In the genomic region with DNA sequence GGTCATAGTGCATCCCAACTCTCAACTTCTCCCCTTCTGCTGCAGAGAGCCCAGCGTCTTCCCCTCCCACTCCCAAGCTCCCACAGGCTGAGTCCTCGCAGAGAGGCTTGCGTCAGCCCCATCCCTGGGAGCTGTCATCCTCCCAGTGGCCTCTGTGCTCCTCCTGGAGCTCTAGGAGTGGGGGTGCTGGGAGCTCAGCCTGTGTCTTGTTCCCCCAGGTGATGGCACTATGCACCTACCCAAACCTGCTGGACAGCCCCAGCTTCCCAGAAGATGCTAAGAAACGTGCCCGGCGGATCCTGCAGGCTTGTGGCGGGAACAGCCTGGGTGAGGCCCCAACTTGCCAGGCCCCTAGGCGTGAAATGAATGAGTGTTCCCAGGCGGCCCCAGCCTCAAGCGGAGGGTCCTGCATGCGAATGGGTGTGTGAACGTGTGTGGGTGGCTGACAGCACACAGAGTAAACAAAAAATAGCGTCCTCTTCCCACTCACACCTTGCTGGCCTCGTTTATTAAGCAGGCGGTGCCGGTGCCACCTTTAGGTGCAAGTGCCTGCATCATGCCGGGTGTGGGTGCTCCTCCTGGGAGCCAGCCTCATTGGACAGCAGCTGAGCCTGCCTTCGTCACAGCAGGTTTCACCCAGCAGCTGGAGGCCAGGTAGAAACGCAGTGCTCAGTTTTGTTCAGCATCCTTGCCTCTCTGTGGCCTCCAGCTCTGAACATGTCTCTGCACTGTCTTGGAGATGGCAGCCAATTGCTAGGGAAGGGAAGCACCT, we compare ENCODE assay signal across 25 cellular contexts.
"Had no signal": no experiment of that assay in that cellular context is flagged by ENCODE, and none has a peak within 500 bp of the region (broad histone marks: within the 10 kb centered on the region; RNA-seq: fewer than 3 reads in every experiment).

No MANE protein-coding gene starts in this region.

- H3K9me3 Mint-ChIP-seq: activated CD4-positive, alpha-beta T cell treated with anti-CD3 and anti-CD28 coated beads, Interleukin-2, amount 10 ng/mL, durations not matched to agents 7 days and 5 days; activated naive CD4-positive, alpha-beta T cell treated with anti-CD3 and anti-CD28 coated beads, Interleukin-2, amount 10 ng/mL, durations not matched to agents 7 days and 5 days; activated naive CD8-positive, alpha-beta T cell treated with anti-CD3 and anti-CD28 coated beads, Interleukin-2, amount 50 U/mL, for 24 hours; activated T-cell treated with anti-CD3 and anti-CD28 coated beads, Interleukin-2, amount 50 U/mL, for 24 hours; activated T-helper 2 cell treated with anti-CD3 and anti-CD28 coated beads, Interferon-gamma antibody, Interleukin-2, Interleukin-4, amounts not matched to agents 10 μg/mL and 5 μg/mL and 100 μg/mL, durations not matched to agents 14 hours and 24 hours and 36 hours; nephron; T-cell had no signal

- DNase-seq: activated CD4-positive, alpha-beta T cell treated with anti-CD3 and anti-CD28 coated beads, Interleukin-2, amount 10 ng/mL, durations not matched to agents 7 days and 5 days; activated CD8-positive, alpha-beta T cell treated with anti-CD3 and anti-CD28 coated beads, Interleukin-2, amount 10 ng/mL, durations not matched to agents 7 days and 5 days; activated naive CD4-positive, alpha-beta T cell treated with anti-CD3 and anti-CD28 coated beads, Interleukin-2, amount 10 ng/mL, durations not matched to agents 7 days and 5 days; activated naive CD8-positive, alpha-beta T cell treated with anti-CD3 and anti-CD28 coated beads, Interleukin-2, amount 50 U/mL, for 24 hours; activated T-cell treated with anti-CD3 and anti-CD28 coated beads, Interleukin-2, amount 50 U/mL, for 24 hours; aorta; brain microvascular endothelial cell; cortex of kidney; effector CD8-positive, alpha-beta T cell; foreskin fibroblast; kidney; midbrain; retina; stimulated activated CD4-positive, alpha-beta T cell treated with anti-CD3 and anti-CD28 coated beads, Interleukin-12 subunit alpha, Interleukin-12 subunit beta, amount 100 ng/mL, for 4 hours; stimulated activated CD4-positive, alpha-beta T cell treated with anti-CD3 and anti-CD28 coated beads, Interleukin-1b, Interleukin-23, amount 100 ng/mL, for 48 hours; stimulated activated naive CD8-positive, alpha-beta T cell treated with anti-CD3 and anti-CD28 coated beads, Interleukin-15, Interleukin-2, amounts not matched to agents 100 U/mL and 50 U/mL, for 24 hours; T-cell; T-helper 9 cell; transverse colon; uterus had no signal

- H3K27me3 Mint-ChIP-seq: activated CD4-positive, alpha-beta T cell treated with anti-CD3 and anti-CD28 coated beads, Interleukin-2, amount 10 ng/mL, durations not matched to agents 7 days and 5 days; activated naive CD4-positive, alpha-beta T cell treated with anti-CD3 and anti-CD28 coated beads, Interleukin-2, amount 10 ng/mL, durations not matched to agents 7 days and 5 days; activated naive CD8-positive, alpha-beta T cell treated with anti-CD3 and anti-CD28 coated beads, Interleukin-2, amount 50 U/mL, for 24 hours; activated T-cell treated with anti-CD3 and anti-CD28 coated beads, Interleukin-2, amount 50 U/mL, for 24 hours; T-cell had no signal

- H3K27me3 ChIP-seq: brain microvascular endothelial cell, transverse colon, uterus had no signal

- H3K4me3 Mint-ChIP-seq: activated CD4-positive, alpha-beta T cell treated with anti-CD3 and anti-CD28 coated beads, Interleukin-2, amount 10 ng/mL, durations not matched to agents 7 days and 5 days; activated CD8-positive, alpha-beta T cell treated with anti-CD3 and anti-CD28 coated beads, Interleukin-2, amount 10 ng/mL, durations not matched to agents 7 days and 5 days; activated naive CD4-positive, alpha-beta T cell treated with anti-CD3 and anti-CD28 coated beads, Interleukin-2, amount 10 ng/mL, durations not matched to agents 7 days and 5 days; activated naive CD8-positive, alpha-beta T cell treated with anti-CD3 and anti-CD28 coated beads, Interleukin-2, amount 50 U/mL, for 24 hours; activated T-cell treated with anti-CD3 and anti-CD28 coated beads, Interleukin-2, amount 50 U/mL, for 24 hours; T-cell had no signal

- H3K9me3 ChIP-seq: transverse colon, uterus had no signal

- H3K4me3 ChIP-seq: transverse colon, uterus had no signal

- ATAC-seq: activated CD4-positive, CD25-positive, alpha-beta regulatory T cell treated with anti-CD3 and anti-CD28 coated beads, Interleukin-2, amount 50 U/mL, for 24 hours; activated CD8-positive, alpha-beta T cell treated with anti-CD3 and anti-CD28 coated beads, Interleukin-2, amount 10 ng/mL, durations not matched to agents 7 days and 5 days; activated naive CD8-positive, alpha-beta T cell treated with anti-CD3 and anti-CD28 coated beads, Interleukin-2, amount 50 U/mL, for 24 hours; left lobe of liver; stimulated activated naive CD8-positive, alpha-beta T cell treated with anti-CD3 and anti-CD28 coated beads, Interleukin-15, Interleukin-2, amounts not matched to agents 100 U/mL and 50 U/mL, for 24 hours; T-cell had no signal

- H3K27ac Mint-ChIP-seq: activated CD8-positive, alpha-beta T cell treated with anti-CD3 and anti-CD28 coated beads, Interleukin-2, amount 10 ng/mL, durations not matched to agents 7 days and 5 days; activated naive CD4-positive, alpha-beta T cell treated with anti-CD3 and anti-CD28 coated beads, Interleukin-2, amount 10 ng/mL, durations not matched to agents 7 days and 5 days; activated naive CD8-positive, alpha-beta T cell treated with anti-CD3 and anti-CD28 coated beads, Interleukin-2, amount 50 U/mL, for 24 hours; activated T-cell treated with anti-CD3 and anti-CD28 coated beads, Interleukin-2, amount 50 U/mL, for 24 hours; activated T-helper 2 cell treated with anti-CD3 and anti-CD28 coated beads, Interferon-gamma antibody, Interleukin-2, Interleukin-4, amounts not matched to agents 10 μg/mL and 5 μg/mL and 100 μg/mL, durations not matched to agents 14 hours and 24 hours and 36 hours; T-cell had no signal

- H3K36me3 Mint-ChIP-seq: T-cell had no signal

- H3K4me1 ChIP-seq: uterus had no signal

- H3K4me1 Mint-ChIP-seq: activated CD4-positive, alpha-beta T cell treated with anti-CD3 and anti-CD28 coated beads, Interleukin-2, amount 10 ng/mL, durations not matched to agents 7 days and 5 days; activated naive CD4-positive, alpha-beta T cell treated with anti-CD3 and anti-CD28 coated beads, Interleukin-2, amount 10 ng/mL, durations not matched to agents 7 days and 5 days; activated naive CD8-positive, alpha-beta T cell treated with anti-CD3 and anti-CD28 coated beads, Interleukin-2, amount 50 U/mL, for 24 hours; T-cell had no signal

- H3K27ac ChIP-seq: brain microvascular endothelial cell, parathyroid adenoma, transverse colon, uterus had no signal

- H3K36me3 ChIP-seq: brain microvascular endothelial cell, transverse colon, uterus had no signal
